Comparison of ENCODE assay signal across 23 cellular contexts in the genomic region with DNA sequence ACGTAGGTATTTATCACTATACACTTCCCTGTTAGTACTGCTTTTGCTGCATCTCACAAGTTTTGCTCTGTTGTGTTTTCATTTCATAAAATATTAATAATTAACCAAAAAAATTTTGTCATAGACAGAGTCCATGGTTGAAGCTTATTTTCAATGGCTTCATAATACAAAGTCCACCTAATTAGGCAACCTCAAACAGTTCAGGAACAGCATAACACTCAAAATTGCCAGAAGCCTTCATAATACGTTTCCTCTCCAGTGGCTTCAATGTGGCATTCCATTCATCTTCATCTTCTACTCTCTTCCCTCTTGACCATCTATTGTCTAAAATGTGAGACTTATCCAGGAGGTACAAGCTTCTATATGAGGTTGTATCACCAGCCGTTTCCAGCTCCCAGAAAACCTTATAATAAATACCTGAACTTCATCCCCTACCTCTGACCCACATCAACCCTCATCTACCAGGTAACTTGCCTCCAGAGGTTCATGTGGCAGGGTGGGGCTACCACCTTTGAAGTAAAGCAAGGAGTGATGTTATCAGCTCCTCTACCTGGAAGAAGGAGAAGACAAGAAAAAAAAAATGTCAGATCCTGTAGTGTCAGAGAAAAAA.
"Had no signal": no experiment of that assay in that cellular context is flagged by ENCODE, and none has a peak within 500 bp of the region (broad histone marks: within the 10 kb centered on the region; RNA-seq: fewer than 3 reads in every experiment).

No MANE protein-coding gene starts in this region.

- ATAC-seq: effector memory CD8-positive, alpha-beta T cell; heart right ventricle; lower lobe of right lung; naive thymus-derived CD8-positive, alpha-beta T cell; stimulated activated naive B cell treated with anti-CD40 and anti-IgM and Interleukin-4, amounts not matched to agents 10 μg/mL and 1 μg/mL and 100 μg/mL, for 72 hours; upper lobe of right lung had no signal

- H3K4me3 Mint-ChIP-seq: effector memory CD8-positive, alpha-beta T cell; naive thymus-derived CD8-positive, alpha-beta T cell; nephron progenitor cell; stimulated activated naive B cell treated with anti-CD40 and anti-IgM and Interleukin-4, amounts not matched to agents 10 μg/mL and 1 μg/mL and 100 μg/mL, for 72 hours; stimulated activated naive CD8-positive, alpha-beta T cell treated with anti-CD3 and anti-CD28 coated beads, Interleukin-15, Interleukin-2, amounts not matched to agents 100 ng/mL and 50 ng/mL, for 24 hours had no signal

- H3K4me3 ChIP-seq: esophagus squamous epithelium, heart right ventricle, left ventricle myocardium inferior, lower lobe of right lung, prostate gland, right atrium auricular region, skin epidermis, thoracic aorta, tibial nerve, upper lobe of right lung, uterus had no signal

- H3K27me3 Mint-ChIP-seq: effector memory CD8-positive, alpha-beta T cell; naive thymus-derived CD8-positive, alpha-beta T cell; stimulated activated naive B cell treated with anti-CD40 and anti-IgM and Interleukin-4, amounts not matched to agents 10 μg/mL and 1 μg/mL and 100 μg/mL, for 72 hours; stimulated activated naive CD8-positive, alpha-beta T cell treated with anti-CD3 and anti-CD28 coated beads, Interleukin-15, Interleukin-2, amounts not matched to agents 100 ng/mL and 50 ng/mL, for 24 hours had no signal

- H3K36me3 Mint-ChIP-seq: naive thymus-derived CD8-positive, alpha-beta T cell; stimulated activated naive B cell treated with anti-CD40 and anti-IgM and Interleukin-4, amounts not matched to agents 10 μg/mL and 1 μg/mL and 100 μg/mL, for 72 hours had no signal

- H3K36me3 ChIP-seq: esophagus squamous epithelium, heart right ventricle, left ventricle myocardium inferior, lower lobe of right lung, prostate gland, right atrium auricular region, thoracic aorta, tibial nerve, upper lobe of right lung, uterus had no signal

- DNase-seq: cortex of kidney; effector memory CD8-positive, alpha-beta T cell; erythroblast; esophagus squamous epithelium; foreskin melanocyte; glutamatergic neuron; heart right ventricle; left ventricle myocardium inferior; lower lobe of right lung; naive thymus-derived CD8-positive, alpha-beta T cell; nephron progenitor cell; nucleus accumbens; stimulated activated CD4-positive, alpha-beta T cell treated with anti-CD3 and anti-CD28 coated beads, Interleukin-15, amount 100 ng/mL, for 24 hours; stimulated activated CD4-positive, alpha-beta T cell treated with anti-CD3 and anti-CD28 coated beads, Interleukin-2, amount 100 ng/mL, for 48 hours; stimulated activated naive B cell treated with anti-CD40 and anti-IgM and Interleukin-4, amounts not matched to agents 10 μg/mL and 1 μg/mL and 100 μg/mL, for 72 hours; upper lobe of right lung; uterus had no signal

- H3K4me1 ChIP-seq: esophagus squamous epithelium, heart right ventricle, left ventricle myocardium inferior, lower lobe of right lung, prostate gland, right atrium auricular region, tibial nerve, upper lobe of right lung, uterus had no signal

- H3K27me3 ChIP-seq: esophagus squamous epithelium, heart right ventricle, right atrium auricular region, tibial nerve, upper lobe of right lung, uterus had no signal

- H3K27ac Mint-ChIP-seq: effector memory CD8-positive, alpha-beta T cell; naive thymus-derived CD8-positive, alpha-beta T cell; nephron progenitor cell; stimulated activated naive B cell treated with anti-CD40 and anti-IgM and Interleukin-4, amounts not matched to agents 10 μg/mL and 1 μg/mL and 100 μg/mL, for 72 hours; stimulated activated naive CD8-positive, alpha-beta T cell treated with anti-CD3 and anti-CD28 coated beads, Interleukin-15, Interleukin-2, amounts not matched to agents 100 ng/mL and 50 ng/mL, for 24 hours had no signal

- H3K9me3 ChIP-seq: lower lobe of right lung, prostate gland, thoracic aorta, upper lobe of right lung, uterus had no signal

- H3K27ac ChIP-seq: esophagus squamous epithelium, heart right ventricle, left ventricle myocardium inferior, lower lobe of right lung, prostate gland, right atrium auricular region, skin epidermis, thoracic aorta, tibial nerve, upper lobe of right lung, uterus had no signal

- H3K4me1 Mint-ChIP-seq: naive thymus-derived CD8-positive, alpha-beta T cell; nephron progenitor cell; stimulated activated naive B cell treated with anti-CD40 and anti-IgM and Interleukin-4, amounts not matched to agents 10 μg/mL and 1 μg/mL and 100 μg/mL, for 72 hours had no signal
